8 cellular contexts compared by ENCODE assay signal in genomic region chr17:38752119-38752929, GRCh38. TPM values are rescaled to one million over a fixed set of nuclear protein-coding genes. Genes with fewer than 3 reads are reported as not detected.
DNase-seq lines count a peak whose midpoint lies in the region; ATAC-seq and TF ChIP-seq lines count a peak whose summit lies in the region.

PSMB3 (plus strand) TSS chr17:38752741; CDS start chr17:38752827, 86 bp downstream.

- H3K4me1 ChIP-seq in CD4-positive, CD25-positive, alpha-beta regulatory T cell (ENCODE audit: control insufficient read depth, insufficient read depth, low read length, poor library complexity, severe bottlenecking): peaks cover 56% of the 10 kb centered on the region
- peaks cover 13 to 52% (median 41%) of the 10 kb centered on the region in 4 donors for H3K4me1 ChIP-seq in liver (ENCODE audit: control insufficient read depth in 4 of 4, insufficient read depth in 4 of 4, low read length in 3 of 4)

- H3K36me3 Mint-ChIP-seq in CD4-positive, CD25-positive, alpha-beta regulatory T cell: peaks cover 24% of the 10 kb centered on the region

- peak within 1 kb of the TSS; percentile 88 for H3K4me3 ChIP-seq in CD4-positive, CD25-positive, alpha-beta regulatory T cell (ENCODE audit: low read depth, low read length)
- H3K4me3 ChIP-seq in liver (ENCODE audit: low read depth in 1 of 3, low read length in 3 of 3): peak within 1 kb of the TSS; percentile 76 to 99 (median 94)

- no peak for TF ChIP-seq CTCF in liver (IDR thresholded peaks at IDR 0.05; ENCODE audit: low read depth, low read length, missing input control)

- H3K9ac ChIP-seq in liver (ENCODE audit: low read depth in 1 of 2, low read length in 2 of 2): peak within 1 kb of the TSS; percentile 84 to 91

- H3K27me3 ChIP-seq in CD4-positive, CD25-positive, alpha-beta regulatory T cell (ENCODE audit: control insufficient read depth, insufficient read depth, low read length): peaks cover 13% of the 10 kb centered on the region
- H3K27me3 ChIP-seq in liver (ENCODE audit: control insufficient read depth in 4 of 4, insufficient read depth in 4 of 4, low read length in 3 of 4): no peaks in the 10 kb centered on the region

- peak within 1 kb of the TSS; percentile 93 to 99 (median 98) for H3K27ac Mint-ChIP-seq in CD4-positive, CD25-positive, alpha-beta regulatory T cell

- TF ChIP-seq RAD21 in liver (IDR thresholded peaks at IDR 0.05): peak; percentile 51 to 52

- DNase-seq in CD4-positive, CD25-positive, alpha-beta regulatory T cell: peak; percentile 94 to 100 (median 96)
- peak; percentile 100 for DNase-seq in NCI-H82 (lab: John Stamatoyannopoulos, UW)
- peak; percentile 97 to 99 for DNase-seq in activated CD4-positive, alpha-beta T cell treated with anti-CD3 and anti-CD28 coated beads, Interleukin-2, amount 50 U/mL, for 48 hours
- peak; percentile 100 for DNase-seq in dermis microvascular lymphatic vessel endothelial cell (ENCODE audit: low read depth in 2 of 2)
- peak; percentile 97 for DNase-seq in stimulated activated CD4-positive, alpha-beta T cell treated with anti-CD3 and anti-CD28 coated beads, Interleukin-4, amount 100 ng/mL, for 1 hour

- peaks cover 0 to 3% (median 0%) of the 10 kb centered on the region in 7 donors for H3K9me3 Mint-ChIP-seq in CD4-positive, CD25-positive, alpha-beta regulatory T cell

- H3K27ac ChIP-seq in CD4-positive, CD25-positive, alpha-beta regulatory T cell (ENCODE audit: insufficient read depth, low read length, poor library complexity, severe bottlenecking): peak within 1 kb of the TSS; percentile 88
- H3K27ac ChIP-seq in liver (ENCODE audit: low read depth in 1 of 2, low read length in 2 of 2): peak within 1 kb of the TSS; percentile 89 to 94

- WGBS in liver: under 1% methylated on average over 46 of the region's 46 CpGs

- H3K4me3 Mint-ChIP-seq in CD4-positive, CD25-positive, alpha-beta regulatory T cell: peak within 1 kb of the TSS; percentile 90 to 100 (median 98)

- H3K4me1 Mint-ChIP-seq in CD4-positive, CD25-positive, alpha-beta regulatory T cell: peaks cover 7 to 68% (median 27%) of the 10 kb centered on the region in 4 donors

- no peaks in the 10 kb centered on the region for H3K9me3 ChIP-seq in CD4-positive, CD25-positive, alpha-beta regulatory T cell (ENCODE audit: control insufficient read depth in 2 of 2, low read length in 2 of 2)
- H3K9me3 ChIP-seq in liver (ENCODE audit: control insufficient read depth in 4 of 4, low read length in 3 of 4): no peaks in the 10 kb centered on the region

- ATAC-seq in CD4-positive, CD25-positive, alpha-beta regulatory T cell (ENCODE audit: low read depth in 2 of 2): peak; percentile 92 to 95
- peak; percentile 85 for ATAC-seq in GM19452 (IDR thresholded peaks at IDR 0.05; ENCODE audit: unreplicated experiment)
- ATAC-seq in HG03575 (IDR thresholded peaks at IDR 0.05; ENCODE audit: extremely low read depth, insufficient number of reproducible peaks, low FRiP score, unreplicated experiment): peak; percentile 45

- peaks cover 20% of the 10 kb centered on the region for H3K36me3 ChIP-seq in CD4-positive, CD25-positive, alpha-beta regulatory T cell (ENCODE audit: control insufficient read depth, insufficient read depth, low read length)
- H3K36me3 ChIP-seq in liver (ENCODE audit: control insufficient read depth in 4 of 4, insufficient read depth in 3 of 4, low read depth in 1 of 4, low read length in 3 of 4): peaks cover 3 to 11% (median 9%) of the 10 kb centered on the region in 4 donors

- peaks cover 32% of the 10 kb centered on the region for H3K27me3 Mint-ChIP-seq in CD4-positive, CD25-positive, alpha-beta regulatory T cell

TF ChIP-seq in liver, 16 proteins besides CTCF, POLR2A, EP300 and RAD21:
- TF ChIP-seq MAX (IDR thresholded peaks at IDR 0.05) (peak; percentile 99), SP1 (IDR thresholded peaks at IDR 0.05) (peak; percentile 96), ATF3 (IDR thresholded peaks at IDR 0.05) (no peak), FOXA2 (IDR thresholded peaks at IDR 0.05) (no peak), FOXA1 (IDR thresholded peaks at IDR 0.05) (peak; percentile 59), EGR1 (IDR thresholded peaks at IDR 0.05; ENCODE audit: low read depth in 2 of 2) (peak; percentile 83 to 90), HNF4G (IDR thresholded peaks at IDR 0.05) (peak; percentile 36), RXRA (IDR thresholded peaks at IDR 0.05) (peak; percentile 43 to 53), TAF1 (conservative IDR thresholded peaks at IDR 0.05) (no peak), NR2F2 (IDR thresholded peaks at IDR 0.05) (peak; percentile 55), GABPA (IDR thresholded peaks at IDR 0.05 in 1 of 2, conservative IDR thresholded peaks at IDR 0.05 in 1 of 2) (peak; percentile 62 to 95), JUND (IDR thresholded peaks at IDR 0.05) (no peak), HNF4A (conservative IDR thresholded peaks at IDR 0.05) (peak; percentile 71 to 87), YY1 (IDR thresholded peaks at IDR 0.05) (peak; percentile 51), REST (IDR thresholded peaks at IDR 0.05) (peak; percentile 61), ZBTB33 (IDR thresholded peaks at IDR 0.05) (peak; percentile 97)
TF ChIP-seq in liver: peak in this region for 12.

RNA-seq across cellular contexts. Expression of gene PSMB3, which starts in this region (rescaled TPM):
- 107 TPM for total RNA-seq in CD4-positive, CD25-positive, alpha-beta regulatory T cell
- 100 to 1,000 TPM; 473 to 589 (median 509) TPM for polyA plus RNA-seq in CD4-positive, CD25-positive, alpha-beta regulatory T cell
- 379 and 507 TPM in 2 replicates for total RNA-seq in dermis microvascular lymphatic vessel endothelial cell
- total RNA-seq in liver: 100 to 1,000 TPM; 121 to 137 TPM
- 100 to 1,000 TPM; 200 to 279 TPM for polyA plus RNA-seq in liver

Comparison
In these comparisons a context has a peak if more than half of its experiments do, and no peak if none do; other contexts are left out.
1. Peak in every context shown above with its lines: DNase-seq, ATAC-seq, H3K4me3 ChIP-seq and H3K27ac ChIP-seq.